9 cellular contexts compared by ENCODE assay signal in genomic region chr12:442235-442884, GRCh38. TPM values are rescaled to one million over a fixed set of nuclear protein-coding genes. Genes with fewer than 3 reads are reported as not detected.
A peak's percentile ranks its signal among the peaks of the same experiment; 100 is the strongest.
DNase-seq lines count a peak whose midpoint lies in the region; ATAC-seq and TF ChIP-seq lines count a peak whose summit lies in the region.
"Had no signal": no experiment of that assay in that cellular context is flagged by ENCODE, and none has a peak within 500 bp of the region (broad histone marks: within the 10 kb centered on the region; RNA-seq: fewer than 3 reads in every experiment).

No MANE protein-coding gene starts in this region.

- H3K4me1 Mint-ChIP-seq in activated T-cell treated with anti-CD3 and anti-CD28 coated beads, Interleukin-2, amount 50 U/mL, for 4 hours (ENCODE audit: low read depth) = no peaks in the 10 kb centered on the region

- peaks cover 16% of the 10 kb centered on the region for H3K36me3 Mint-ChIP-seq in activated T-cell treated with anti-CD3 and anti-CD28 coated beads, Interleukin-2, amount 50 U/mL, for 4 hours (ENCODE audit: insufficient read depth)

- no peak overlapping the region for H3K4me3 Mint-ChIP-seq in activated T-cell treated with anti-CD3 and anti-CD28 coated beads, Interleukin-2, amount 50 U/mL, for 4 hours

- DNase-seq in AML-193 (lab: John Stamatoyannopoulos, UW) (peak; percentile 26 to 51), NCI-H226 (peak; percentile 26), foreskin melanocyte (peak; percentile 28), occipital lobe (lab: John Stamatoyannopoulos, UW) (peak; percentile 23), GM19240 (ENCODE audit: insufficient read length, low spot score) (no peak)
- peak; percentile 45 for DNase-seq in activated T-cell treated with anti-CD3 and anti-CD28 coated beads, Interleukin-2, amount 50 U/mL, for 4 hours
- DNase-seq: right cardiac atrium had no signal

- peak; percentile 72 for TF ChIP-seq CTCF in GM12873 (IDR thresholded peaks at IDR 0.05; ENCODE audit: insufficient read depth, low read depth, low read length, missing control alignments)

- H3K9me3 Mint-ChIP-seq in activated T-cell treated with anti-CD3 and anti-CD28 coated beads, Interleukin-2, amount 50 U/mL, for 4 hours = no peaks in the 10 kb centered on the region

- ATAC-seq in activated T-cell treated with anti-CD3 and anti-CD28 coated beads, Interleukin-2, amount 50 U/mL, for 4 hours = no peak
- no peak for ATAC-seq in HG03460 (IDR thresholded peaks at IDR 0.05; ENCODE audit: unreplicated experiment)

- peaks cover 3% of the 10 kb centered on the region for H3K27me3 Mint-ChIP-seq in activated T-cell treated with anti-CD3 and anti-CD28 coated beads, Interleukin-2, amount 50 U/mL, for 4 hours (ENCODE audit: low read depth)

RNA-seq across cellular contexts. Expression of gene B4GALNT3, which starts 17.4 kb away (rescaled TPM):
- 1 to 10 TPM in 2 of 3 donors, under 1 TPM in 1; 0.87 to 2.9 (median 2.1) TPM for total RNA-seq in activated T-cell treated with anti-CD3 and anti-CD28 coated beads, Interleukin-2, amount 50 U/mL, for 4 hours
- 2.2 TPM for total RNA-seq in occipital lobe

RNA-seq across cellular contexts. Expression of gene CCDC77, which starts 40.9 kb away (rescaled TPM):
- 1 to 10 TPM; 6.9 to 8.8 (median 8.1) TPM for total RNA-seq in activated T-cell treated with anti-CD3 and anti-CD28 coated beads, Interleukin-2, amount 50 U/mL, for 4 hours
- 23.1 TPM for total RNA-seq in occipital lobe

RNA-seq across cellular contexts. Expression of gene KDM5A, which starts 53.2 kb away (rescaled TPM):
- total RNA-seq in activated T-cell treated with anti-CD3 and anti-CD28 coated beads, Interleukin-2, amount 50 U/mL, for 4 hours = 10 to 100 TPM; 58.7 to 71.1 (median 66.0) TPM
- 74.4 TPM for total RNA-seq in occipital lobe
